ENCODE assay signal across 27 cellular contexts in the genomic region with DNA sequence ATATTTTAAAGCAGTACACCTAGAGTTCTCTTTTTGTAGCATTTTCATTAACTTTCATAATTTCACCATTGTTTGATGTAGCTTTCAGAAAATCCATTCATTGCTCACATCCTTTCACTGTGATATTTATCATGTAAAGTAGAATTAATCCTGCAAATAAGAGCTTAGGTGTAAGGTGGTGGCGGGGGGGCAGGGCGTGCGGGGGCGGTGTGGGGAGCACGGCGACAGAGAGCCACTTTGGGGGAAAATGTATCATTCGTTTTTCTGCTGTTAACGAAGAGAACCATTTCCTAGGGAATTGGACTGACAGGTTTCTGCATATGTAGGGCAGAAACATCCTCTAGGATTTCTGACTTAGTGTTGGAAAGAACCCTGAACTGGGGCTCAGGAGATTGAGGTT.
"Had no signal": no experiment of that assay in that cellular context is flagged by ENCODE, and none has a peak within 500 bp of the region (broad histone marks: within the 10 kb centered on the region; RNA-seq: fewer than 3 reads in every experiment).

No MANE protein-coding gene starts in this region.

- H3K36me3 ChIP-seq: stomach, suprapubic skin, thoracic aorta, thyroid gland, tibial artery, tibial nerve, transverse colon, upper lobe of left lung, upper lobe of right lung, uterus, vagina had no signal

- H3K4me3 ChIP-seq: stomach, suprapubic skin, testis, thoracic aorta, thyroid gland, tibial artery, tibial nerve, transverse colon, upper lobe of left lung, upper lobe of right lung, uterus, vagina had no signal

- H3K27me3 ChIP-seq: stomach, suprapubic skin, testis, thyroid gland, tibial artery, transverse colon, upper lobe of left lung, upper lobe of right lung, uterus, vagina had no signal

- DNase-seq: stimulated activated CD4-positive, alpha-beta T cell treated with anti-CD3 and anti-CD28 coated beads, Interleukin-2, amount 100 ng/mL, for 48 hours; stimulated activated CD4-positive, alpha-beta T cell treated with anti-CD3 and anti-CD28 coated beads, Interleukin-4, amount 100 ng/mL, for 1 hour; stimulated activated CD4-positive, alpha-beta T cell treated with anti-CD3 and anti-CD28 coated beads, Interleukin-4, amount 100 ng/mL, for 24 hours; stimulated activated CD4-positive, alpha-beta T cell treated with anti-CD3 and anti-CD28 coated beads, Interleukin-4, amount 100 ng/mL, for 4 hours; stimulated activated CD8-positive, alpha-beta memory T cell treated with anti-CD3 and anti-CD28 coated beads, Interleukin-4, amount 100 ng/mL, for 48 hours; stimulated activated naive B cell treated with anti-CD40 and anti-IgM and Interleukin-4, amounts not matched to agents 10 μg/mL and 1 μg/mL and 100 μg/mL, for 72 hours; stimulated activated naive CD4-positive, alpha-beta T cell; stimulated activated naive CD4-positive, alpha-beta T cell treated with Interleukin-2 at 50 U/mL for 16 hours; stimulated activated naive CD8-positive, alpha-beta T cell treated with anti-CD3 and anti-CD28 coated beads, Interleukin-15, amount 100 ng/mL, for 72 hours; stimulated activated naive CD8-positive, alpha-beta T cell treated with anti-CD3 and anti-CD28 coated beads, Interleukin-15, Interleukin-2, amounts not matched to agents 100 U/mL and 50 U/mL, for 24 hours; stomach; substantia nigra; testis; thyroid gland; tibial artery; transverse colon; trophoblast cell; upper lobe of left lung; upper lobe of right lung; uterus had no signal

- H3K4me1 ChIP-seq: stomach, suprapubic skin, testis, thyroid gland, tibial artery, tibial nerve, transverse colon, upper lobe of left lung, upper lobe of right lung, uterus, vagina had no signal

- ATAC-seq: stimulated activated effector memory CD8-positive, alpha-beta T cell treated with anti-CD3 and anti-CD28 coated beads, Interleukin-12 subunit alpha, Interleukin-12 subunit beta, amount 100 ng/mL, for 72 hours; stimulated activated memory B cell treated with anti-CD40 and anti-IgM and Interleukin-4, amounts not matched to agents 10 μg/mL and 1 μg/mL and 100 μg/mL, for 72 hours; stimulated activated naive B cell treated with anti-CD40 and anti-IgM and Interleukin-4, amounts not matched to agents 10 μg/mL and 1 μg/mL and 100 μg/mL, for 72 hours; stimulated activated naive CD8-positive, alpha-beta T cell treated with anti-CD3 and anti-CD28 coated beads, Interleukin-15, amount 100 ng/mL, for 72 hours; stimulated activated naive CD8-positive, alpha-beta T cell treated with anti-CD3 and anti-CD28 coated beads, Interleukin-15, Interleukin-2, amounts not matched to agents 100 U/mL and 50 U/mL, for 24 hours; upper lobe of right lung had no signal

- H3K27ac ChIP-seq: stomach, suprapubic skin, testis, thoracic aorta, thyroid gland, tibial artery, tibial nerve, transverse colon, upper lobe of left lung, upper lobe of right lung, uterus, vagina had no signal

- H3K9me3 ChIP-seq: stomach, suprapubic skin, testis, thoracic aorta, thyroid gland, tibial artery, tibial nerve, transverse colon, upper lobe of left lung, upper lobe of right lung, uterus, vagina had no signal

- FAIRE-seq: urothelium cell line had no signal
